29 cellular contexts compared by ENCODE assay signal in the genomic region with DNA sequence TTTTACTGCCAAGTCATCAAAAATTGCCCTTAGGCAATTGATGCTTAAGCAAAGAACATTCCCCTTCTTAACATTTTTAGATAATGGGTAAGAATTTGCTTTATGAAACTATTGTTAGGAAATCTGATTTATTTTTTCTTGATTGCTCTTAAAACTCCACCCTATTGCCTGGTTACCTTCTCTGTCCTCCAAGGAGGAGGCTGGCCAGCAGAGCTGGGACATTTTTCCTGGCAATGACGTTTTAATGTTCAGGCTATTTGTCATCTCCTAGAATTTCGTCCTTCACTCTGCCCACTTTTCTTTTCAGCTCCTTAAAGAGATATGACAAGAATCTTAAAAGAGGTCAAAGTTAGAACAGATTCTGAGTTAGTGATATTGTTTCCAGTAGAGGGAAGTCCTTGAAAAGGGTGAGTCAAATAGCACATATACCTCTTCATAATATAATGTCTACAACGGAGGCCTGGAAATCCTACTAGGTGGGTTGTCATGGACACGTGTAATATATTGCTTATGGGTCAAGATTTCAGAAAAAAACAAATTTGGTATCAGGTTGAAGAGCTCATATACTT.
"Had no signal": no experiment of that assay in that cellular context is flagged by ENCODE, and none has a peak within 500 bp of the region (broad histone marks: within the 10 kb centered on the region; RNA-seq: fewer than 3 reads in every experiment).

No MANE protein-coding gene starts in this region.

- H3K4me3 ChIP-seq: coronary artery, heart right ventricle, ovary, sigmoid colon, smooth muscle cell had no signal

- H3K36me3 ChIP-seq: brain microvascular endothelial cell, heart right ventricle, ovary, sigmoid colon, WERI-Rb-1 had no signal

- ATAC-seq: activated CD4-positive, CD25-positive, alpha-beta regulatory T cell treated with anti-CD3 and anti-CD28 coated beads, Interleukin-2, amount 50 U/mL, for 24 hours; effector memory CD8-positive, alpha-beta T cell; heart right ventricle; left lobe of liver; naive thymus-derived CD4-positive, alpha-beta T cell; stimulated activated memory B cell treated with anti-CD40 and anti-IgM and Interleukin-4, amounts not matched to agents 10 μg/mL and 1 μg/mL and 100 μg/mL, for 72 hours; stimulated activated naive CD8-positive, alpha-beta T cell treated with anti-CD3 and anti-CD28 coated beads, Interleukin-15, amount 100 ng/mL, for 72 hours had no signal

- H3K9me3 ChIP-seq: heart right ventricle, ovary, sigmoid colon had no signal

- H3K4me3 Mint-ChIP-seq: activated naive CD8-positive, alpha-beta T cell; effector memory CD8-positive, alpha-beta T cell; naive thymus-derived CD4-positive, alpha-beta T cell; stimulated activated memory B cell treated with anti-CD40 and anti-IgM and Interleukin-4, amounts not matched to agents 10 μg/mL and 1 μg/mL and 100 μg/mL, for 72 hours; stimulated activated naive CD8-positive, alpha-beta T cell treated with anti-CD3 and anti-CD28 coated beads, Interleukin-15, amount 100 ng/mL, for 72 hours; T-helper 1 cell treated with Interleukin-12 subunit alpha and Interleukin-12 subunit beta and Interleukin-4 antibody, amounts not matched to agents 30 μg/mL and 1 μg/mL, for 36 hours had no signal

- H3K4me1 Mint-ChIP-seq: naive thymus-derived CD4-positive, alpha-beta T cell; stimulated activated memory B cell treated with anti-CD40 and anti-IgM and Interleukin-4, amounts not matched to agents 10 μg/mL and 1 μg/mL and 100 μg/mL, for 72 hours; stimulated activated naive CD8-positive, alpha-beta T cell treated with anti-CD3 and anti-CD28 coated beads, Interleukin-15, amount 100 ng/mL, for 72 hours had no signal

- H3K36me3 Mint-ChIP-seq: activated naive CD8-positive, alpha-beta T cell; naive thymus-derived CD4-positive, alpha-beta T cell; stimulated activated memory B cell treated with anti-CD40 and anti-IgM and Interleukin-4, amounts not matched to agents 10 μg/mL and 1 μg/mL and 100 μg/mL, for 72 hours had no signal

- H3K27ac ChIP-seq: brain microvascular endothelial cell, coronary artery, heart right ventricle, ovary, sigmoid colon, WERI-Rb-1 had no signal

- H3K27me3 ChIP-seq: brain microvascular endothelial cell, ovary, sigmoid colon had no signal

- H3K4me2 ChIP-seq: smooth muscle cell had no signal

- H3K27me3 Mint-ChIP-seq: progenitor cell of endocrine pancreas; stimulated activated memory B cell treated with anti-CD40 and anti-IgM and Interleukin-4, amounts not matched to agents 10 μg/mL and 1 μg/mL and 100 μg/mL, for 72 hours; stimulated activated naive CD8-positive, alpha-beta T cell treated with anti-CD3 and anti-CD28 coated beads, Interleukin-15, amount 100 ng/mL, for 72 hours had no signal

- H3K4me1 ChIP-seq: heart right ventricle, sigmoid colon had no signal

- H3K9me3 Mint-ChIP-seq: effector memory CD8-positive, alpha-beta T cell; stimulated activated memory B cell treated with anti-CD40 and anti-IgM and Interleukin-4, amounts not matched to agents 10 μg/mL and 1 μg/mL and 100 μg/mL, for 72 hours; stimulated activated naive CD8-positive, alpha-beta T cell treated with anti-CD3 and anti-CD28 coated beads, Interleukin-15, amount 100 ng/mL, for 72 hours; T-helper 1 cell treated with Interleukin-12 subunit alpha and Interleukin-12 subunit beta and Interleukin-4 antibody, amounts not matched to agents 30 μg/mL and 1 μg/mL, for 36 hours had no signal

- H3K27ac Mint-ChIP-seq: activated naive CD8-positive, alpha-beta T cell; effector memory CD8-positive, alpha-beta T cell; naive thymus-derived CD4-positive, alpha-beta T cell; stimulated activated memory B cell treated with anti-CD40 and anti-IgM and Interleukin-4, amounts not matched to agents 10 μg/mL and 1 μg/mL and 100 μg/mL, for 72 hours; stimulated activated naive CD8-positive, alpha-beta T cell treated with anti-CD3 and anti-CD28 coated beads, Interleukin-15, amount 100 ng/mL, for 72 hours; T-helper 1 cell treated with Interleukin-12 subunit alpha and Interleukin-12 subunit beta and Interleukin-4 antibody, amounts not matched to agents 30 μg/mL and 1 μg/mL, for 36 hours had no signal

- DNase-seq: activated CD4-positive, alpha-beta T cell treated with anti-CD3 and anti-CD28 coated beads for 48 hours; activated CD4-positive, alpha-beta T cell treated with anti-CD3 and anti-CD28 coated beads, Interleukin-2, amount 50 U/mL, for 48 hours; activated CD8-positive, alpha-beta memory T cell treated with anti-CD3 and anti-CD28 coated beads for 24 hours; activated effector memory CD4-positive, alpha-beta T cell treated with Interleukin-2 at 50 U/mL for 16 hours; activated naive CD4-positive, alpha-beta T cell treated with Interleukin-2 at 50 U/mL for 16 hours; brain microvascular endothelial cell; effector memory CD8-positive, alpha-beta T cell; erythroblast; heart right ventricle; kidney glomerular epithelial cell; naive thymus-derived CD4-positive, alpha-beta T cell; ovary; retina; sigmoid colon; stimulated activated CD4-positive, alpha-beta T cell treated with anti-CD3 and anti-CD28 coated beads, Interleukin-1b, Interleukin-23, amount 100 ng/mL, for 48 hours; stimulated activated CD4-positive, alpha-beta T cell treated with anti-CD3 and anti-CD28 coated beads, Interleukin-4, amount 100 ng/mL, for 4 hours; stimulated activated CD8-positive, alpha-beta memory T cell treated with anti-CD3 and anti-CD28 coated beads, Interleukin-4, amount 100 ng/mL, for 48 hours; stimulated activated naive CD8-positive, alpha-beta T cell treated with anti-CD3 and anti-CD28 coated beads, Interleukin-15, amount 100 ng/mL, for 72 hours; substantia nigra; T-helper 9 cell; WERI-Rb-1 had no signal
